In the genomic region with DNA sequence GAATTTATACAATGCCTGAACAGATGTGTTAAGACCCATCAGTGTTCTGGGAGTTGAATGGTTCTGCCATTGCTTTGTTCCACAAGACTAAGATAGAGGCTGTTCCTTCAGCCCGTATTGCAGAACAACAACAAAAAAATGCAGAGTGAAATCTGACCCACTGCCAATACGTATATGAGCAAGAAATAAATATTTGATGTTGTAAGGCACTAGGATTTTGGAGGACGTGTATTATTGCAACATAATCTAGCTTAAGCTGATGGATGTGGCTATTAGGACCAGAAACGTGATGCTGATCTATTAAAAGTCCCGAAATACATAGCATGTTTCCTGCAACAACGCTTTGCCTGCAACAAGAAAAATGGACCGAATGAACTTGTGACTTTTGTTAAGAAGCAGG, we compare ENCODE assay signal across 2 cellular contexts.
TF ChIP-seq lines count a peak whose summit lies in the region.

No MANE protein-coding gene starts in this region.

TF ChIP-seq in endothelial cell of umbilical vein, 7 proteins besides CTCF, POLR2A, EP300 and RAD21:
- TF ChIP-seq FOS (IDR thresholded peaks at IDR 0.05; ENCODE audit: borderline replicate concordance, insufficient read depth, low read length) = no peak
- TF ChIP-seq GATA2 (IDR thresholded peaks at IDR 0.05; ENCODE audit: insufficient read depth, insufficient read length, low read depth, low read length) = no peak
- no peak for TF ChIP-seq EZH2 (IDR thresholded peaks at IDR 0.05; ENCODE audit: borderline replicate concordance, low read depth, low read length, severe bottlenecking)
- TF ChIP-seq, protein P1, sequence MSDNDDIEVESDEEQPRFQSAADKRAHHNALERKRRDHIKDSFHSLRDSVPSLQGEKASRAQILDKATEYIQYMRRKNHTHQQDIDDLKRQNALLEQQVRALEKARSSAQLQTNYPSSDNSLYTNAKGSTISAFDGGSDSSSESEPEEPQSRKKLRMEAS (IDR thresholded peaks at IDR 0.05; ENCODE audit: insufficient read depth, insufficient read length) = no peak
- TF ChIP-seq POLR2AphosphoS5 (IDR thresholded peaks at IDR 0.05; ENCODE audit: insufficient read depth, low read depth, low read length) = no peak
- TF ChIP-seq JUN (IDR thresholded peaks at IDR 0.05; ENCODE audit: borderline replicate concordance, insufficient read depth, insufficient read length, low read depth) = no peak
- no peak for TF ChIP-seq MYC (IDR thresholded peaks at IDR 0.05; ENCODE audit: low read depth, low read length)

TF ChIP-seq in GM23338, 12 proteins besides CTCF, POLR2A, EP300 and RAD21:
- TF ChIP-seq NANOG (IDR thresholded peaks at IDR 0.05; ENCODE audit: borderline replicate concordance) (no peak), ZNF331 (CRISPR knock-in tag; IDR thresholded peaks at IDR 0.05; ENCODE audit: low read depth) (no peak), JUNB (IDR thresholded peaks at IDR 0.05; ENCODE audit: unreplicated experiment) (no peak), POLR2AphosphoS5 (IDR thresholded peaks at IDR 0.05; ENCODE audit: low read depth) (no peak), STAT1 (IDR thresholded peaks at IDR 0.05; ENCODE audit: unreplicated experiment) (no peak), EZH2phosphoT487 (IDR thresholded peaks at IDR 0.05; ENCODE audit: unreplicated experiment) (no peak), EZH2 (IDR thresholded peaks at IDR 0.05; ENCODE audit: low read depth, unreplicated experiment) (no peak), CREB1 (CRISPR knock-in tag; IDR thresholded peaks at IDR 0.05; ENCODE audit: low read depth) (no peak), ZNF114 (CRISPR knock-in tag; IDR thresholded peaks at IDR 0.05) (no peak)
- TF ChIP-seq, protein P2, sequence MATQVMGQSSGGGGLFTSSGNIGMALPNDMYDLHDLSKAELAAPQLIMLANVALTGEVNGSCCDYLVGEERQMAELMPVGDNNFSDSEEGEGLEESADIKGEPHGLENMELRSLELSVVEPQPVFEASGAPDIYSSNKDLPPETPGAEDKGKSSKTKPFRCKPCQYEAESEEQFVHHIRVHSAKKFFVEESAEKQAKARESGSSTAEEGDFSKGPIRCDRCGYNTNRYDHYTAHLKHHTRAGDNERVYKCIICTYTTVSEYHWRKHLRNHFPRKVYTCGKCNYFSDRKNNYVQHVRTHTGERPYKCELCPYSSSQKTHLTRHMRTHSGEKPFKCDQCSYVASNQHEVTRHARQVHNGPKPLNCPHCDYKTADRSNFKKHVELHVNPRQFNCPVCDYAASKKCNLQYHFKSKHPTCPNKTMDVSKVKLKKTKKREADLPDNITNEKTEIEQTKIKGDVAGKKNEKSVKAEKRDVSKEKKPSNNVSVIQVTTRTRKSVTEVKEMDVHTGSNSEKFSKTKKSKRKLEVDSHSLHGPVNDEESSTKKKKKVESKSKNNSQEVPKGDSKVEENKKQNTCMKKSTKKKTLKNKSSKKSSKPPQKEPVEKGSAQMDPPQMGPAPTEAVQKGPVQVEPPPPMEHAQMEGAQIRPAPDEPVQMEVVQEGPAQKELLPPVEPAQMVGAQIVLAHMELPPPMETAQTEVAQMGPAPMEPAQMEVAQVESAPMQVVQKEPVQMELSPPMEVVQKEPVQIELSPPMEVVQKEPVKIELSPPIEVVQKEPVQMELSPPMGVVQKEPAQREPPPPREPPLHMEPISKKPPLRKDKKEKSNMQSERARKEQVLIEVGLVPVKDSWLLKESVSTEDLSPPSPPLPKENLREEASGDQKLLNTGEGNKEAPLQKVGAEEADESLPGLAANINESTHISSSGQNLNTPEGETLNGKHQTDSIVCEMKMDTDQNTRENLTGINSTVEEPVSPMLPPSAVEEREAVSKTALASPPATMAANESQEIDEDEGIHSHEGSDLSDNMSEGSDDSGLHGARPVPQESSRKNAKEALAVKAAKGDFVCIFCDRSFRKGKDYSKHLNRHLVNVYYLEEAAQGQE (IDR thresholded peaks at IDR 0.05; ENCODE audit: unreplicated experiment) = no peak
- TF ChIP-seq, protein P3, sequence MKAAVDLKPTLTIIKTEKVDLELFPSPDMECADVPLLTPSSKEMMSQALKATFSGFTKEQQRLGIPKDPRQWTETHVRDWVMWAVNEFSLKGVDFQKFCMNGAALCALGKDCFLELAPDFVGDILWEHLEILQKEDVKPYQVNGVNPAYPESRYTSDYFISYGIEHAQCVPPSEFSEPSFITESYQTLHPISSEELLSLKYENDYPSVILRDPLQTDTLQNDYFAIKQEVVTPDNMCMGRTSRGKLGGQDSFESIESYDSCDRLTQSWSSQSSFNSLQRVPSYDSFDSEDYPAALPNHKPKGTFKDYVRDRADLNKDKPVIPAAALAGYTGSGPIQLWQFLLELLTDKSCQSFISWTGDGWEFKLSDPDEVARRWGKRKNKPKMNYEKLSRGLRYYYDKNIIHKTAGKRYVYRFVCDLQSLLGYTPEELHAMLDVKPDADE (IDR thresholded peaks at IDR 0.05) = no peak
- TF ChIP-seq, protein P4, sequence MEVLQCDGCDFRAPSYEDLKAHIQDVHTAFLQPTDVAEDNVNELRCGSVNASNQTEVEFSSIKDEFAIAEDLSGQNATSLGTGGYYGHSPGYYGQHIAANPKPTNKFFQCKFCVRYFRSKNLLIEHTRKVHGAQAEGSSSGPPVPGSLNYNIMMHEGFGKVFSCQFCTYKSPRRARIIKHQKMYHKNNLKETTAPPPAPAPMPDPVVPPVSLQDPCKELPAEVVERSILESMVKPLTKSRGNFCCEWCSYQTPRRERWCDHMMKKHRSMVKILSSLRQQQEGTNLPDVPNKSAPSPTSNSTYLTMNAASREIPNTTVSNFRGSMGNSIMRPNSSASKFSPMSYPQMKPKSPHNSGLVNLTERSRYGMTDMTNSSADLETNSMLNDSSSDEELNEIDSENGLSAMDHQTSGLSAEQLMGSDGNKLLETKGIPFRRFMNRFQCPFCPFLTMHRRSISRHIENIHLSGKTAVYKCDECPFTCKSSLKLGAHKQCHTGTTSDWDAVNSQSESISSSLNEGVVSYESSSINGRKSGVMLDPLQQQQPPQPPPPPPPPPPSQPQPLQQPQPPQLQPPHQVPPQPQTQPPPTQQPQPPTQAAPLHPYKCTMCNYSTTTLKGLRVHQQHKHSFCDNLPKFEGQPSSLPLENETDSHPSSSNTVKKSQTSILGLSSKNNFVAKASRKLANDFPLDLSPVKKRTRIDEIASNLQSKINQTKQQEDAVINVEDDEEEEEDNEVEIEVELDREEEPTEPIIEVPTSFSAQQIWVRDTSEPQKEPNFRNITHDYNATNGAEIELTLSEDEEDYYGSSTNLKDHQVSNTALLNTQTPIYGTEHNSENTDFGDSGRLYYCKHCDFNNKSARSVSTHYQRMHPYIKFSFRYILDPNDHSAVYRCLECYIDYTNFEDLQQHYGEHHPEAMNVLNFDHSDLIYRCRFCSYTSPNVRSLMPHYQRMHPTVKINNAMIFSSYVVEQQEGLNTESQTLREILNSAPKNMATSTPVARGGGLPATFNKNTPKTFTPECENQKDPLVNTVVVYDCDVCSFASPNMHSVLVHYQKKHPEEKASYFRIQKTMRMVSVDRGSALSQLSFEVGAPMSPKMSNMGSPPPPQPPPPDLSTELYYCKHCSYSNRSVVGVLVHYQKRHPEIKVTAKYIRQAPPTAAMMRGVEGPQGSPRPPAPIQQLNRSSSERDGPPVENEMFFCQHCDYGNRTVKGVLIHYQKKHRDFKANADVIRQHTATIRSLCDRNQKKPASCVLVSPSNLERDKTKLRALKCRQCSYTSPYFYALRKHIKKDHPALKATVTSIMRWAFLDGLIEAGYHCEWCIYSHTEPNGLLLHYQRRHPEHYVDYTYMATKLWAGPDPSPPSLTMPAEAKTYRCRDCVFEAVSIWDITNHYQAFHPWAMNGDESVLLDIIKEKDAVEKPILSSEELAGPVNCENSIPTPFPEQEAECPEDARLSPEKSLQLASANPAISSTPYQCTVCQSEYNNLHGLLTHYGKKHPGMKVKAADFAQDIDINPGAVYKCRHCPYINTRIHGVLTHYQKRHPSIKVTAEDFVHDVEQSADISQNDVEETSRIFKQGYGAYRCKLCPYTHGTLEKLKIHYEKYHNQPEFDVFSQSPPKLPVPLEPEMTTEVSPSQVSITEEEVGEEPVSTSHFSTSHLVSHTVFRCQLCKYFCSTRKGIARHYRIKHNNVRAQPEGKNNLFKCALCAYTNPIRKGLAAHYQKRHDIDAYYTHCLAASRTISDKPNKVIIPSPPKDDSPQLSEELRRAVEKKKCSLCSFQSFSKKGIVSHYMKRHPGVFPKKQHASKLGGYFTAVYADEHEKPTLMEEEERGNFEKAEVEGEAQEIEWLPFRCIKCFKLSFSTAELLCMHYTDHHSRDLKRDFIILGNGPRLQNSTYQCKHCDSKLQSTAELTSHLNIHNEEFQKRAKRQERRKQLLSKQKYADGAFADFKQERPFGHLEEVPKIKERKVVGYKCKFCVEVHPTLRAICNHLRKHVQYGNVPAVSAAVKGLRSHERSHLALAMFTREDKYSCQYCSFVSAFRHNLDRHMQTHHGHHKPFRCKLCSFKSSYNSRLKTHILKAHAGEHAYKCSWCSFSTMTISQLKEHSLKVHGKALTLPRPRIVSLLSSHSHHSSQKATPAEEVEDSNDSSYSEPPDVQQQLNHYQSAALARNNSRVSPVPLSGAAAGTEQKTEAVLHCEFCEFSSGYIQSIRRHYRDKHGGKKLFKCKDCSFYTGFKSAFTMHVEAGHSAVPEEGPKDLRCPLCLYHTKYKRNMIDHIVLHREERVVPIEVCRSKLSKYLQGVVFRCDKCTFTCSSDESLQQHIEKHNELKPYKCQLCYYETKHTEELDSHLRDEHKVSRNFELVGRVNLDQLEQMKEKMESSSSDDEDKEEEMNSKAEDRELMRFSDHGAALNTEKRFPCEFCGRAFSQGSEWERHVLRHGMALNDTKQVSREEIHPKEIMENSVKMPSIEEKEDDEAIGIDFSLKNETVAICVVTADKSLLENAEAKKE (CRISPR knock-in tag; IDR thresholded peaks at IDR 0.05) = no peak
